19 cellular contexts compared by ENCODE assay signal in genomic region chr1:39745016-39745670, GRCh38. TPM values are rescaled to one million over a fixed set of nuclear protein-coding genes. Genes with fewer than 3 reads are reported as not detected.
DNase-seq lines count a peak whose midpoint lies in the region; ATAC-seq, FAIRE-seq and TF ChIP-seq lines count a peak whose summit lies in the region.
"Had no signal": no experiment of that assay in that cellular context is flagged by ENCODE, and none has a peak within 500 bp of the region (broad histone marks: within the 10 kb centered on the region; RNA-seq: fewer than 3 reads in every experiment).

No MANE protein-coding gene starts in this region.

- peaks cover 3% of the 10 kb centered on the region in 2 experiments; a peak in 2 of 5 replicates for H3K4me1 ChIP-seq in K562 (replicated peaks in 1 of 2; ENCODE audit: control insufficient read depth in 2 of 2, insufficient read depth in 2 of 2, low read length in 2 of 2)

- no peak overlapping the region for H3K4me2 ChIP-seq in K562 (ENCODE audit: insufficient read depth, low read length)
- H3K4me2 ChIP-seq: BLaER1 had no signal

- WGBS in K562 (ENCODE audit: insufficient coverage, low coverage, missing lambda C conversion rate), result 91% methylated on average over 16 of the region's 16 CpGs

- H3K27me3 Mint-ChIP-seq in activated CD8-positive, alpha-beta memory T cell treated with anti-CD3 and anti-CD28 coated beads, Interleukin-2, amount 10 ng/mL, durations not matched to agents 7 days and 5 days, result no peaks in the 10 kb centered on the region
- H3K27me3 Mint-ChIP-seq in activated CD4-positive, alpha-beta memory T cell treated with anti-CD3 and anti-CD28 coated beads, Interleukin-2, amount 10 ng/mL, durations not matched to agents 7 days and 5 days, result no peaks in the 10 kb centered on the region
- H3K27me3 Mint-ChIP-seq: CD8-positive, alpha-beta memory T cell had no signal

- no peaks in the 10 kb centered on the region for H3K27me3 ChIP-seq in K562 (ENCODE audit: control insufficient read depth in 2 of 2, insufficient read depth in 2 of 2, low read length in 2 of 2)
- H3K27me3 ChIP-seq: BLaER1 had no signal

- H3K79me2 ChIP-seq in K562 (ENCODE audit: control insufficient read depth, insufficient read depth, low read length), result peaks cover 8% of the 10 kb centered on the region; the same call in 2 of the 3 replicates

- no peak overlapping the region for H3K4me3 Mint-ChIP-seq in activated CD8-positive, alpha-beta memory T cell treated with anti-CD3 and anti-CD28 coated beads, Interleukin-2, amount 10 ng/mL, durations not matched to agents 7 days and 5 days
- H3K4me3 Mint-ChIP-seq in activated CD4-positive, alpha-beta memory T cell treated with anti-CD3 and anti-CD28 coated beads, Interleukin-2, amount 10 ng/mL, durations not matched to agents 7 days and 5 days, result no peak overlapping the region
- H3K4me3 Mint-ChIP-seq: H9 had no signal

- in situ Hi-C loops in K562 (cut with MboI), result no loop called here

- no peaks in the 10 kb centered on the region for H4K20me1 ChIP-seq in K562 (replicated peaks; ENCODE audit: control insufficient read depth, insufficient read depth, low read length)
- H4K20me1 ChIP-seq: BLaER1 had no signal

- POLR2A ChIA-PET in K562 (lab: Yijun Ruan, JAX), result interaction anchor here (1.0 to 1.5 kb wide), 2 partner anchors 10 kb away, joined by 3 to 5 read pairs; no protein-coding TSS in a partner anchor
- POLR2A ChIA-PET in activated CD4-positive, alpha-beta memory T cell treated with anti-CD3 and anti-CD28 coated beads, Interleukin-2, amount 10 ng/mL, durations not matched to agents 7 days and 5 days (lab: Charles Lee), result no interaction called here

- CTCF ChIA-PET in activated CD8-positive, alpha-beta memory T cell treated with anti-CD3 and anti-CD28 coated beads, Interleukin-2, amount 10 ng/mL, durations not matched to agents 7 days and 5 days (lab: Charles Lee), result no interaction called here
- CTCF ChIA-PET in K562 (lab: Yijun Ruan, JAX; ENCODE audit: low intra/inter-chr PET ratio), result no interaction called here
- CTCF ChIA-PET in activated CD4-positive, alpha-beta memory T cell treated with anti-CD3 and anti-CD28 coated beads, Interleukin-2, amount 10 ng/mL, durations not matched to agents 7 days and 5 days (lab: Charles Lee), result no interaction called here

- H3K9me1 ChIP-seq in K562 (ENCODE audit: control insufficient read depth, insufficient read depth, low read length), result no peaks in the 10 kb centered on the region

- peaks cover 95% of the 10 kb centered on the region for H3K36me3 ChIP-seq in K562 (ENCODE audit: control insufficient read depth, insufficient read depth, low read length)

- no peak overlapping the region for H3K27ac Mint-ChIP-seq in activated CD8-positive, alpha-beta memory T cell treated with anti-CD3 and anti-CD28 coated beads, Interleukin-2, amount 10 ng/mL, durations not matched to agents 7 days and 5 days
- no peak overlapping the region for H3K27ac Mint-ChIP-seq in activated CD4-positive, alpha-beta memory T cell treated with anti-CD3 and anti-CD28 coated beads, Interleukin-2, amount 10 ng/mL, durations not matched to agents 7 days and 5 days
- H3K27ac Mint-ChIP-seq: H9 had no signal

- H2AFZ ChIP-seq in K562 (ENCODE audit: low read depth, low read length), result no peak overlapping the region

- BruUV-seq in K562 (replicated peaks; lab: Mats Ljungman, UMichigan), result no TSS peak

- TF ChIP-seq RAD21 in K562 (CRISPR knock-in tag; conservative IDR thresholded peaks at IDR 0.05 in 1 of 2, IDR thresholded peaks at IDR 0.05 in 1 of 2), result no peak

- TF ChIP-seq EP300 in K562 (IDR thresholded peaks at IDR 0.05; ENCODE audit: low read length), result no peak

- H3K27ac ChIP-seq in K562 (ENCODE audit: extremely low read depth, low read depth, low read length), result no peak overlapping the region
- H3K27ac ChIP-seq: BLaER1, HL-60 had no signal

- H3K4me1 Mint-ChIP-seq in activated CD8-positive, alpha-beta memory T cell treated with anti-CD3 and anti-CD28 coated beads, Interleukin-2, amount 10 ng/mL, durations not matched to agents 7 days and 5 days, result peaks cover 18% of the 10 kb centered on the region
- peaks cover 12% of the 10 kb centered on the region for H3K4me1 Mint-ChIP-seq in activated CD4-positive, alpha-beta memory T cell treated with anti-CD3 and anti-CD28 coated beads, Interleukin-2, amount 10 ng/mL, durations not matched to agents 7 days and 5 days
- H3K4me1 Mint-ChIP-seq: H9 had no signal

- FAIRE-seq in K562 (lab: Jason Lieb, UNC), result no peak
- FAIRE-seq: GM12892 had no signal

- no peaks in the 10 kb centered on the region for H3K9me3 Mint-ChIP-seq in activated CD8-positive, alpha-beta memory T cell treated with anti-CD3 and anti-CD28 coated beads, Interleukin-2, amount 10 ng/mL, durations not matched to agents 7 days and 5 days (ENCODE audit: low read depth)
- no peaks in the 10 kb centered on the region for H3K9me3 Mint-ChIP-seq in activated CD4-positive, alpha-beta memory T cell treated with anti-CD3 and anti-CD28 coated beads, Interleukin-2, amount 10 ng/mL, durations not matched to agents 7 days and 5 days
- H3K9me3 Mint-ChIP-seq: CD8-positive, alpha-beta memory T cell; H9 had no signal

- H3K9me3 ChIP-seq in K562 (replicated peaks; ENCODE audit: control insufficient read depth, insufficient read depth, low read depth, low read length), result no peaks in the 10 kb centered on the region
- H3K9me3 ChIP-seq: BLaER1, Caco-2 had no signal

- peaks cover 64% of the 10 kb centered on the region for H3K36me3 Mint-ChIP-seq in activated CD8-positive, alpha-beta memory T cell treated with anti-CD3 and anti-CD28 coated beads, Interleukin-2, amount 10 ng/mL, durations not matched to agents 7 days and 5 days
- H3K36me3 Mint-ChIP-seq in activated CD4-positive, alpha-beta memory T cell treated with anti-CD3 and anti-CD28 coated beads, Interleukin-2, amount 10 ng/mL, durations not matched to agents 7 days and 5 days (ENCODE audit: low read depth), result peaks cover 79% of the 10 kb centered on the region

- H3K9ac ChIP-seq in K562 (ENCODE audit: insufficient read depth in 1 of 2, low read depth in 2 of 2, low read length in 2 of 2), result no peak overlapping the region; a peak in 2 of 4 replicates
- H3K9ac ChIP-seq: BLaER1 had no signal

- no peak overlapping the region for H3K4me3 ChIP-seq in K562
- H3K4me3 ChIP-seq: BLaER1 had no signal

- DNase-seq in activated CD8-positive, alpha-beta memory T cell treated with anti-CD3 and anti-CD28 coated beads, Interleukin-2, amount 50 U/mL, for 48 hours, result peak; percentile 39
- no peak for DNase-seq in activated CD8-positive, alpha-beta memory T cell treated with anti-CD3 and anti-CD28 coated beads, Interleukin-2, amount 10 ng/mL, durations not matched to agents 7 days and 5 days
- DNase-seq in K562 (ENCODE audit: extremely low read depth in 1 of 4, low spot score in 3 of 4) (no peak), islet precursor cell (peak; percentile 15), posterior vena cava (ENCODE audit: low spot score) (peak; percentile 78), NCI-H774 (lab: John Stamatoyannopoulos, UW) (no peak)
- no peak for DNase-seq in activated CD4-positive, alpha-beta memory T cell treated with anti-CD3 and anti-CD28 coated beads, Interleukin-2, amount 10 ng/mL, durations not matched to agents 7 days and 5 days
- DNase-seq: 8988T; AML-193; Caco-2; CD8-positive, alpha-beta memory T cell; DND-41; GDM1; GOT3; H9 had no signal

- TF ChIP-seq POLR2A in K562 (conservative IDR thresholded peaks at IDR 0.05), result no peak

- no peak for TF ChIP-seq CTCF in K562 (IDR thresholded peaks at IDR 0.05 in 2 of 3, conservative IDR thresholded peaks at IDR 0.05 in 1 of 3; ENCODE audit: insufficient read depth in 2 of 3, low read depth in 1 of 3, low read length in 3 of 3)

- no peak for ATAC-seq in activated CD8-positive, alpha-beta memory T cell treated with anti-CD3 and anti-CD28 coated beads, Interleukin-2, amount 10 ng/mL, durations not matched to agents 7 days and 5 days
- ATAC-seq in K562, result no peak
- ATAC-seq in HG02973 (IDR thresholded peaks at IDR 0.05; ENCODE audit: unreplicated experiment), result no peak

- intact Hi-C loops in K562 (cut with micrococcal nuclease), result no loop called here
- intact Hi-C loops in posterior vena cava (cut with DNase I), result no loop called here

RNA-seq across cellular contexts. Expression of gene PPIE, which starts 6.5 kb away (rescaled TPM):
- 10 to 100 TPM; 67.4 to 69.5 TPM for total RNA-seq in activated CD8-positive, alpha-beta memory T cell treated with anti-CD3 and anti-CD28 coated beads, Interleukin-2, amount 10 ng/mL, durations not matched to agents 7 days and 5 days
- 82.2 and 84.9 TPM in 2 replicates for total RNA-seq in K562 (2011; cell fraction: chromatin; rRNA removed; ENCODE audit: low replicate concordance)
- total RNA-seq in K562 (2011; cell fraction: nucleolus; rRNA removed), result 64.3 and 64.9 TPM in 2 replicates
- 89.9 and 148 TPM in 2 replicates for total RNA-seq in K562 (2011; cell fraction: nucleoplasm; rRNA removed)
- 75.4 and 84.7 TPM in 2 replicates for total RNA-seq in K562 (2014; rRNA removed)
- 107 and 113 TPM in 2 replicates for total RNA-seq in K562 (2014; rRNA removed; fragmentation: Illumina TruSeq; extraction: Trizol)
- total RNA-seq in K562 (2015; rRNA removed; fragmentation: Illumina TruSeq; extraction: Trizol), result 99.9 and 100.0 TPM in 2 replicates
- total RNA-seq in K562 (2021), result 94.2 and 108 TPM in 2 replicates
- 162 and 163 TPM in 2 replicates for polyA plus RNA-seq in K562 (2011; rRNA removed)
- 121 and 152 TPM in 2 replicates for polyA plus RNA-seq in K562 (2011; cell fraction: cytosol; rRNA removed)
- polyA plus RNA-seq in K562 (2011; cell fraction: nucleus; rRNA removed), result 98.0 and 123 TPM in 2 replicates
- 94.9 and 105 TPM in 2 replicates for polyA plus RNA-seq in K562 (2012)
- polyA plus RNA-seq in K562 (2014; fragmentation: Illumina TruSeq; extraction: Trizol), result 119 and 131 TPM in 2 replicates
- polyA plus RNA-seq in K562 (2014; fragmentation: Nextera tagmentation; extraction: Ambion mirVana), result 100 to 1,000 TPM; 369 to 444 TPM
- 136 and 154 TPM in 2 replicates for polyA plus RNA-seq in K562 (2014; rRNA removed)
- 85.1 and 88.0 TPM in 2 replicates for polyA minus RNA-seq in K562 (2011; rRNA and poly(A)+ RNA removed)
- 28.3 and 30.2 TPM in 2 replicates for polyA minus RNA-seq in K562 (2011; cell fraction: cytosol; rRNA and poly(A)+ RNA removed)
- 35.5 and 68.5 TPM in 2 replicates for polyA minus RNA-seq in K562 (2011; cell fraction: nucleus; rRNA and poly(A)+ RNA removed)
- 10 to 100 TPM; 29.0 to 45.9 TPM for total RNA-seq in posterior vena cava
- 10 to 100 TPM; 52.3 to 57.4 TPM for total RNA-seq in activated CD4-positive, alpha-beta memory T cell treated with anti-CD3 and anti-CD28 coated beads, Interleukin-2, amount 10 ng/mL, durations not matched to agents 7 days and 5 days

RNA-seq across cellular contexts. Expression of gene OXCT2, which starts 26.0 kb away (rescaled TPM):
- total RNA-seq in activated CD8-positive, alpha-beta memory T cell treated with anti-CD3 and anti-CD28 coated beads, Interleukin-2, amount 10 ng/mL, durations not matched to agents 7 days and 5 days, result 1 to 10 TPM in 1 of 2 experiments, under 1 TPM in 1; 0.82 to 1.0 TPM
- 1.4 and 2.6 TPM in 2 replicates for total RNA-seq in K562 (2011; cell fraction: chromatin; rRNA removed; ENCODE audit: low replicate concordance)
- total RNA-seq in K562 (2011; cell fraction: nucleolus; rRNA removed), result 1.0 and 1.3 TPM in 2 replicates
- 1.3 and 1.5 TPM in 2 replicates for total RNA-seq in K562 (2011; cell fraction: nucleoplasm; rRNA removed)
- 0.54 and 0.57 TPM in 2 replicates for total RNA-seq in K562 (2014; rRNA removed)
- 0.22 TPM in 1 of 2 replicates, not detected in the other for total RNA-seq in K562 (2014; rRNA removed; fragmentation: Illumina TruSeq; extraction: Trizol)
- 0.22 and 0.23 TPM in 2 replicates for total RNA-seq in K562 (2015; rRNA removed; fragmentation: Illumina TruSeq; extraction: Trizol)
- total RNA-seq in K562 (2021), result 0.31 and 0.64 TPM in 2 replicates
- polyA plus RNA-seq in K562 (2011; rRNA removed), result 0.08 and 0.39 TPM in 2 replicates
- polyA plus RNA-seq in K562 (2011; cell fraction: cytosol; rRNA removed), result 0.21 and 0.28 TPM in 2 replicates
- 1.2 and 1.5 TPM in 2 replicates for polyA plus RNA-seq in K562 (2011; cell fraction: nucleus; rRNA removed)
- 0.44 and 0.78 TPM in 2 replicates for polyA plus RNA-seq in K562 (2012)
- polyA plus RNA-seq in K562 (2014; fragmentation: Illumina TruSeq; extraction: Trizol), result 0.21 and 0.37 TPM in 2 replicates
- not detected for polyA plus RNA-seq in K562 (2014; fragmentation: Nextera tagmentation; extraction: Ambion mirVana)
- 0.05 and 0.37 TPM in 2 replicates for polyA plus RNA-seq in K562 (2014; rRNA removed)
- polyA minus RNA-seq in K562 (2011; rRNA and poly(A)+ RNA removed), result 0.28 and 0.33 TPM in 2 replicates
- polyA minus RNA-seq in K562 (2011; cell fraction: cytosol; rRNA and poly(A)+ RNA removed), result not detected in 2 replicates
- polyA minus RNA-seq in K562 (2011; cell fraction: nucleus; rRNA and poly(A)+ RNA removed), result not detected in 2 replicates
- total RNA-seq in posterior vena cava, result 1 to 10 TPM; 1.2 to 2.0 TPM
- 1 to 10 TPM in 1 of 2 experiments, under 1 TPM in 1; 0.88 to 1.0 TPM for total RNA-seq in activated CD4-positive, alpha-beta memory T cell treated with anti-CD3 and anti-CD28 coated beads, Interleukin-2, amount 10 ng/mL, durations not matched to agents 7 days and 5 days
- polyA plus RNA-seq: CD8-positive, alpha-beta memory T cell had no signal

RNA-seq across cellular contexts. Expression of gene BMP8B, which starts 43.5 kb away (rescaled TPM):
- under 1 TPM; 0.47 to 0.61 TPM for total RNA-seq in activated CD8-positive, alpha-beta memory T cell treated with anti-CD3 and anti-CD28 coated beads, Interleukin-2, amount 10 ng/mL, durations not matched to agents 7 days and 5 days
- 0.16 and 0.32 TPM in 2 replicates for total RNA-seq in K562 (2011; cell fraction: chromatin; rRNA removed; ENCODE audit: low replicate concordance)
- 0.53 and 0.67 TPM in 2 replicates for total RNA-seq in K562 (2011; cell fraction: nucleolus; rRNA removed)
- 0.29 and 0.31 TPM in 2 replicates for total RNA-seq in K562 (2011; cell fraction: nucleoplasm; rRNA removed)
- total RNA-seq in K562 (2014; rRNA removed) (0.18 and 0.20 TPM in 2 replicates), K562 (2014; rRNA removed; fragmentation: Illumina TruSeq; extraction: Trizol) (0.10 and 0.11 TPM in 2 replicates), K562 (2015; rRNA removed; fragmentation: Illumina TruSeq; extraction: Trizol) (0.11 and 0.14 TPM in 2 replicates), K562 (2021) (0.33 and 0.36 TPM in 2 replicates), posterior vena cava (under 1 TPM; 0.24 to 0.69 TPM)
- polyA plus RNA-seq in K562 (2011; rRNA removed) (0.14 and 0.15 TPM in 2 replicates), K562 (2014; fragmentation: Illumina TruSeq; extraction: Trizol) (0.14 and 0.18 TPM in 2 replicates), K562 (2014; fragmentation: Nextera tagmentation; extraction: Ambion mirVana) (under 1 TPM; 0.03 to 0.04 TPM), K562 (2014; rRNA removed) (0.09 and 0.22 TPM in 2 replicates)
- 0.09 and 0.13 TPM in 2 replicates for polyA plus RNA-seq in K562 (2011; cell fraction: cytosol; rRNA removed)
- polyA plus RNA-seq in K562 (2011; cell fraction: nucleus; rRNA removed), result 0.14 and 0.17 TPM in 2 replicates
- 0.34 and 0.62 TPM in 2 replicates for polyA plus RNA-seq in K562 (2012)
- 0.09 and 0.18 TPM in 2 replicates for polyA minus RNA-seq in K562 (2011; rRNA and poly(A)+ RNA removed)
- polyA minus RNA-seq in K562 (2011; cell fraction: cytosol; rRNA and poly(A)+ RNA removed), result not detected in 2 replicates
- 0.13 and 0.22 TPM in 2 replicates for polyA minus RNA-seq in K562 (2011; cell fraction: nucleus; rRNA and poly(A)+ RNA removed)
- under 1 TPM; 0.60 to 0.65 TPM for total RNA-seq in activated CD4-positive, alpha-beta memory T cell treated with anti-CD3 and anti-CD28 coated beads, Interleukin-2, amount 10 ng/mL, durations not matched to agents 7 days and 5 days

RNA-seq across cellular contexts. Expression of gene HPCAL4, which starts 53.9 kb away (rescaled TPM):
- under 1 TPM; 0.18 to 0.30 TPM for total RNA-seq in activated CD8-positive, alpha-beta memory T cell treated with anti-CD3 and anti-CD28 coated beads, Interleukin-2, amount 10 ng/mL, durations not matched to agents 7 days and 5 days
- total RNA-seq in K562 (2011; cell fraction: chromatin; rRNA removed; ENCODE audit: low replicate concordance), result not detected in 2 replicates
- total RNA-seq in K562 (2011; cell fraction: nucleolus; rRNA removed), result 0.17 TPM in 1 of 2 replicates, not detected in the other
- 0.07 TPM in 1 of 2 replicates, not detected in the other for total RNA-seq in K562 (2011; cell fraction: nucleoplasm; rRNA removed)
- total RNA-seq in K562 (2014; rRNA removed), result not detected in 2 replicates
- 0.04 TPM in 1 of 2 replicates, not detected in the other for total RNA-seq in K562 (2014; rRNA removed; fragmentation: Illumina TruSeq; extraction: Trizol)
- total RNA-seq in K562 (2015; rRNA removed; fragmentation: Illumina TruSeq; extraction: Trizol), result not detected in 2 replicates
- 0.04 TPM in 2 replicates for total RNA-seq in K562 (2021)
- 0.04 and 0.07 TPM in 2 replicates for polyA plus RNA-seq in K562 (2011; rRNA removed)
- 0.06 and 0.09 TPM in 2 replicates for polyA plus RNA-seq in K562 (2011; cell fraction: cytosol; rRNA removed)
- polyA plus RNA-seq in K562 (2011; cell fraction: nucleus; rRNA removed), result 0.06 TPM in 2 replicates
- polyA plus RNA-seq in K562 (2012), result 0.03 and 0.06 TPM in 2 replicates
- 0.04 TPM in 1 of 2 replicates, not detected in the other for polyA plus RNA-seq in K562 (2014; fragmentation: Illumina TruSeq; extraction: Trizol)
- polyA plus RNA-seq in K562 (2014; fragmentation: Nextera tagmentation; extraction: Ambion mirVana), result under 1 TPM in 1 of 2 experiments, not detected in 1; 0.01 TPM
- not detected in 2 replicates for polyA plus RNA-seq in K562 (2014; rRNA removed)
- polyA minus RNA-seq in K562 (2011; rRNA and poly(A)+ RNA removed), result 0.06 and 0.11 TPM in 2 replicates
- polyA minus RNA-seq in K562 (2011; cell fraction: cytosol; rRNA and poly(A)+ RNA removed), result not detected in 2 replicates
- 0.11 TPM in 1 of 2 replicates, not detected in the other for polyA minus RNA-seq in K562 (2011; cell fraction: nucleus; rRNA and poly(A)+ RNA removed)
- total RNA-seq in posterior vena cava, result under 1 TPM in 1 of 2 donors, not detected in 1; 0.09 TPM
- total RNA-seq in activated CD4-positive, alpha-beta memory T cell treated with anti-CD3 and anti-CD28 coated beads, Interleukin-2, amount 10 ng/mL, durations not matched to agents 7 days and 5 days, result 1 to 10 TPM; 2.4 to 2.6 TPM

Comparison
In these comparisons a context has a peak if more than half of its experiments do, and no peak if none do; other contexts are left out.
1. DNase-seq: peak in activated CD8-positive, alpha-beta memory T cell treated with anti-CD3 and anti-CD28 coated beads, Interleukin-2, amount 50 U/mL, for 48 hours (single experiment), islet precursor cell (single experiment) and posterior vena cava (single experiment); none in activated CD8-positive, alpha-beta memory T cell treated with anti-CD3 and anti-CD28 coated beads, Interleukin-2, amount 10 ng/mL, durations not matched to agents 7 days and 5 days (single experiment), K562 (0 of 4), activated CD4-positive, alpha-beta memory T cell treated with anti-CD3 and anti-CD28 coated beads, Interleukin-2, amount 10 ng/mL, durations not matched to agents 7 days and 5 days (single experiment) and NCI-H774 (single experiment).